7 cellular contexts compared by ENCODE assay signal in genomic region chr1:35556494-35557117, GRCh38. TPM values are rescaled to one million over a fixed set of nuclear protein-coding genes. Genes with fewer than 3 reads are reported as not detected.
DNase-seq lines count a peak whose midpoint lies in the region; ATAC-seq and TF ChIP-seq lines count a peak whose summit lies in the region.

No MANE protein-coding gene starts in this region.

- H3K36me3 ChIP-seq in colonic mucosa: peaks cover 6% of the 10 kb centered on the region

- peak overlapping the region; percentile 31 to 77 (median 32) for H3K27ac Mint-ChIP-seq in nephron

- peak; percentile 71 for DNase-seq in NCI-H774 (lab: John Stamatoyannopoulos, UW)
- DNase-seq in colonic mucosa: peak; percentile 51
- DNase-seq in SW480 (ENCODE audit: low spot score): no peak

- peak overlapping the region; percentile 93 to 94 for H3K9ac ChIP-seq in colonic mucosa (ENCODE audit: low read depth in 2 of 2, low read length in 2 of 2)

- TF ChIP-seq CTCF in colonic mucosa (IDR thresholded peaks at IDR 0.05) (no peak), nephron (IDR thresholded peaks at IDR 0.05; ENCODE audit: unreplicated experiment in 3 of 3) (no peak)

- H3K4me3 Mint-ChIP-seq in nephron: peak overlapping the region; percentile 98 to 100 (median 99)

- intact Hi-C loops in colonic mucosa (cut with DNase I): no loop called here

- H3K27me3 ChIP-seq in colonic mucosa: no peaks in the 10 kb centered on the region

- H3K4me1 ChIP-seq in colonic mucosa: no peaks in the 10 kb centered on the region

- peaks cover 22% of the 10 kb centered on the region for H3K36me3 Mint-ChIP-seq in nephron (ENCODE audit: low read depth)

- H3K27me3 Mint-ChIP-seq in nephron (ENCODE audit: low read depth): no peaks in the 10 kb centered on the region

- ATAC-seq in GM18868 (IDR thresholded peaks at IDR 0.05; ENCODE audit: unreplicated experiment) (peak; percentile 15), GM18909 (IDR thresholded peaks at IDR 0.05; ENCODE audit: poor library complexity, unreplicated experiment) (no peak), HG03280 (IDR thresholded peaks at IDR 0.05; ENCODE audit: unreplicated experiment) (no peak)

- peak overlapping the region; percentile 96 for H3K27ac ChIP-seq in colonic mucosa

- H3K9me3 ChIP-seq in colonic mucosa: no peaks in the 10 kb centered on the region

- peaks cover 47% of the 10 kb centered on the region for H3K4me1 Mint-ChIP-seq in nephron

- H3K9me3 Mint-ChIP-seq in nephron: no peaks in the 10 kb centered on the region

- H3K4me3 ChIP-seq in colonic mucosa: peak overlapping the region; percentile 67

RNA-seq across cellular contexts. Expression of gene KIAA0319L, which starts 0.6 kb away (rescaled TPM):
- 10 to 100 TPM; 53.2 to 66.0 TPM for total RNA-seq in colonic mucosa

RNA-seq across cellular contexts. Expression of gene NCDN, which starts 1.0 kb away (rescaled TPM):
- 10 to 100 TPM in 1 of 2 donors, 1 to 10 TPM in 1; 9.7 to 18.0 TPM for total RNA-seq in colonic mucosa

RNA-seq across cellular contexts. Expression of gene TFAP2E, which starts 16.5 kb away (rescaled TPM):
- 1 to 10 TPM in 1 of 2 donors, under 1 TPM in 1; 0.67 to 1.1 TPM for total RNA-seq in colonic mucosa
